ENCODE assay signal across 25 cellular contexts in the genomic region with DNA sequence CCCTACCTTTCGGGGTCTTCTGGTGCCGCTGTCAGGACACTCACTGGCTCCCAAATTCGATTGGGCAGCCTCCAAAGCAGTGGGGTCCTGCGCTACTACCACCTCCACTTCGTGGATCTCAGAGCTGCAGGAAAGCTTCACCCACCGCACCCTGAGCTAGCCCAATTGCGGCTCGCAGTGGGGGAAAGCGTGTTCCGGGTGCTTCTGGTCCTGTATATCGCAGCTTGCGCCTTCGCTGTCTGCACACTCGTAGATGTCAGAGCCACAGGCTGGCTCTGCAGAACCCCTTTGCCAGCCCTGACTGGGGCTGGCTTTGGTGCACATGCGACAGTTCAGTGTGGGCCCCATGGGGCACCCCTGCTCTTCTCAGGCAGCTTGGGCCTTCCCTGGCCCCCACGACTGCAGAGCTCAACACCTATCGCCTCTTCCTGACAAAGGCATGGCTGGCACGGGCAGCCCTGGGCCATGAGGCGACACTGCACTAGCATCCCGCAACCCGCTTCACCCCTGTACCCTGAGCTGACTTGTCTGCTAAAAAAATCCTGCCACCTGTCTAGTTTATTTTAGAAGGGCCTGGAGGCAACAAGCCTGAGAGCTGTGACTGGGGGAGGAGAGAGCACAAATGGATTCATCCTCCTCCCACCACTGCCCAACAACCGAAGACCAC.
DNase-seq lines count a peak whose midpoint lies in the region; ATAC-seq, FAIRE-seq and TF ChIP-seq lines count a peak whose summit lies in the region.
"Had no signal": no experiment of that assay in that cellular context is flagged by ENCODE, and none has a peak within 500 bp of the region (broad histone marks: within the 10 kb centered on the region; RNA-seq: fewer than 3 reads in every experiment).

No MANE protein-coding gene starts in this region.

- peak; percentile 79 for FAIRE-seq in urothelium cell line (lab: Jason Lieb, UNC)
- FAIRE-seq: G401.6, GM12892, GM18507, HepG2 had no signal

- no peak overlapping the region for H2AFZ ChIP-seq in osteoblast (ENCODE audit: low read length)

- TF ChIP-seq CTCF in osteoblast (IDR thresholded peaks at IDR 0.05; ENCODE audit: extremely low read depth, low read depth, low read length) = no peak

- no peak overlapping the region for H3K27ac ChIP-seq in osteoblast (ENCODE audit: low read depth, low read length)
- H3K27ac ChIP-seq: BLaER1 treated with 17β-estradiol and CSF1 and Interleukin-3, amounts not matched to agents 10 nM and 100 nM; HL-60 had no signal

- no peaks in the 10 kb centered on the region for H3K4me1 ChIP-seq in osteoblast (ENCODE audit: insufficient read depth, low read length)
- H3K4me1 ChIP-seq: BLaER1 treated with 17β-estradiol and CSF1 and Interleukin-3, amounts not matched to agents 10 nM and 100 nM had no signal

- no peak for ATAC-seq in HG02840 (IDR thresholded peaks at IDR 0.05; ENCODE audit: low FRiP score, unreplicated experiment)
- ATAC-seq: CD8-positive, alpha-beta T cell; HepG2; PC-3 had no signal

- TF ChIP-seq POLR2A in erythroblast (IDR thresholded peaks at IDR 0.05; ENCODE audit: low read length) = no peak

- H3K4me2 ChIP-seq in osteoblast (ENCODE audit: insufficient read depth, low read length) = no peak overlapping the region
- H3K4me2 ChIP-seq: BLaER1 treated with 17β-estradiol and CSF1 and Interleukin-3, amounts not matched to agents 10 nM and 100 nM had no signal

- H3K27me3 ChIP-seq in osteoblast (ENCODE audit: insufficient read depth, low read length) = no peaks in the 10 kb centered on the region
- no peaks in the 10 kb centered on the region for H3K27me3 ChIP-seq in MG63
- H3K27me3 ChIP-seq: BLaER1 treated with 17β-estradiol and CSF1 and Interleukin-3, amounts not matched to agents 10 nM and 100 nM had no signal

- no peaks in the 10 kb centered on the region for H4K20me1 ChIP-seq in osteoblast (ENCODE audit: insufficient read depth, low read length)
- H4K20me1 ChIP-seq: BLaER1 treated with 17β-estradiol and CSF1 and Interleukin-3, amounts not matched to agents 10 nM and 100 nM had no signal

- H3K36me3 ChIP-seq in osteoblast (ENCODE audit: insufficient read depth, low read length) (no peaks in the 10 kb centered on the region), MG63 (no peaks in the 10 kb centered on the region)
- H3K36me3 ChIP-seq: BLaER1 treated with 17β-estradiol and CSF1 and Interleukin-3, amounts not matched to agents 10 nM and 100 nM had no signal

- H3K4me3 ChIP-seq in osteoblast (ENCODE audit: insufficient read depth, low read length) (no peak overlapping the region), MG63 (no peak overlapping the region)
- H3K4me3 ChIP-seq: BLaER1 treated with 17β-estradiol and CSF1 and Interleukin-3, amounts not matched to agents 10 nM and 100 nM had no signal

- DNase-seq in NCI-H2171 treated with DMSO at 0.1 percent for 48 hours (lab: John Stamatoyannopoulos, UW) (peak; percentile 0), NCI-H2171 (lab: John Stamatoyannopoulos, UW) (no peak), erythroblast (lab: John Stamatoyannopoulos, UW) (peak; percentile 24 to 27), osteoblast (ENCODE audit: insufficient read length, low spot score, missing footprints) (peak; percentile 25), urothelium cell line (ENCODE audit: low spot score) (no peak), MG63 (no peak)
- DNase-seq in activated effector memory CD4-positive, alpha-beta T cell treated with anti-CD3 and anti-CD28 coated beads, Interleukin-2, amount 50 U/mL, for 16 hours = no peak
- DNase-seq: 8988T; CD8-positive, alpha-beta T cell; GOT3; KG1; NCI-H1105; NCI-H146; NCI-H2029; NCI-H446; NCI-H526; PC-3; Right ventricle myocardium superior had no signal

- H3K79me2 ChIP-seq in osteoblast (ENCODE audit: insufficient read depth, low read length) = no peaks in the 10 kb centered on the region

- no peaks in the 10 kb centered on the region for H3K9me3 ChIP-seq in osteoblast (ENCODE audit: low read depth, low read length)
- no peaks in the 10 kb centered on the region for H3K9me3 ChIP-seq in MG63
- H3K9me3 ChIP-seq: BLaER1 treated with 17β-estradiol and CSF1 and Interleukin-3, amounts not matched to agents 10 nM and 100 nM had no signal

Comparison
In these comparisons a context has a peak if more than half of its experiments do, and no peak if none do; other contexts are left out.
1. DNase-seq: peak in NCI-H2171 treated with DMSO at 0.1 percent for 48 hours (single experiment), erythroblast (2 of 2) and osteoblast (single experiment); none in NCI-H2171 (single experiment), urothelium cell line (single experiment), MG63 (single experiment) and activated effector memory CD4-positive, alpha-beta T cell treated with anti-CD3 and anti-CD28 coated beads, Interleukin-2, amount 50 U/mL, for 16 hours (single experiment).